12 cellular contexts compared by ENCODE assay signal in the genomic region with DNA sequence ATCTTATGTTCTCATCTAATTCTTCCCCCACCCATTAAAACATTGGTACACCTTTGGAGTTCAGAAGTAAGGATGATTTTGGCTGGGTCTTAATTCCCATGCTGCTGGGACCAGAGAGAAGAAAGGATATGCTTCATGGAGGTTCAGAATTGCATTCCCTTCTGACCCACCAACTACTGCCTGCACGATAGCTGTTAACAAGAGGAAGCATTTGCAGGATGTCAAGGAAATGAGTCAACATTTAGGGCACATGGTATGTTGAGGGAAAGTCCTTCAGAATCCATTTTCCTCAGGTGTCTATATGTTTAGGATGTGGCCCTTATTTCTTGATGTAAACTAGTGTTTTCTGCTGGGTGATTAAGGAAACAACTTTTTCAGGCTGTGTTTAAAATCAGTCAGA.
DNase-seq lines count a peak whose midpoint lies in the region; ATAC-seq, FAIRE-seq and TF ChIP-seq lines count a peak whose summit lies in the region.
"Had no signal": no experiment of that assay in that cellular context is flagged by ENCODE, and none has a peak within 500 bp of the region (broad histone marks: within the 10 kb centered on the region; RNA-seq: fewer than 3 reads in every experiment).

No MANE protein-coding gene starts in this region.

- no peak overlapping the region for H3K4me3 Mint-ChIP-seq in naive thymus-derived CD4-positive, alpha-beta T cell
- H3K4me3 Mint-ChIP-seq: central memory CD8-positive, alpha-beta T cell had no signal

- no TSS peak for BruUV-seq in PC-3 (replicated peaks; lab: Mats Ljungman, UMichigan)

- H3F3A ChIP-seq in PC-3 (ENCODE audit: low read length, unreplicated experiment) (no peaks in the 10 kb centered on the region), smooth muscle cell (ENCODE audit: low read depth) (no peaks in the 10 kb centered on the region)

- H4K20me1 ChIP-seq in PC-3 (ENCODE audit: low read length) (no peaks in the 10 kb centered on the region), smooth muscle cell (ENCODE audit: low read depth) (no peaks in the 10 kb centered on the region)

- peak; percentile 91 for ATAC-seq in PC-3
- peak; percentile 63 for ATAC-seq in naive thymus-derived CD4-positive, alpha-beta T cell

- WGBS in smooth muscle cell (ENCODE audit: low lambda C conversion rate) = 22% methylated on average over 1 of the region's 1 CpG
- WGBS in sigmoid colon, 2 donors = 13 to 26% methylated on average over 1 of the region's 1 CpG

- H3K27ac Mint-ChIP-seq in naive thymus-derived CD4-positive, alpha-beta T cell = peak overlapping the region in 1 of 9 donors; percentile 48

- H3K4me3 ChIP-seq in PC-3 (ENCODE audit: low read length) = no peak overlapping the region
- H3K4me3 ChIP-seq in naive thymus-derived CD4-positive, alpha-beta T cell (ENCODE audit: low read length) = no peak overlapping the region
- H3K4me3 ChIP-seq in tibial artery = no peak overlapping the region
- H3K4me3 ChIP-seq in smooth muscle cell = no peak overlapping the region
- H3K4me3 ChIP-seq in sigmoid colon = no peak overlapping the region
- H3K4me3 ChIP-seq: pancreas, SJCRH30 had no signal

- H3K9me2 ChIP-seq in PC-3 (replicated peaks; ENCODE audit: low read length) = no peaks in the 10 kb centered on the region

- H3K4me1 Mint-ChIP-seq in naive thymus-derived CD4-positive, alpha-beta T cell = peaks cover 0 to 15% (median 3%) of the 10 kb centered on the region in 7 donors
- H3K4me1 Mint-ChIP-seq: central memory CD8-positive, alpha-beta T cell had no signal

- no peaks in the 10 kb centered on the region for H3K9me3 ChIP-seq in PC-3 (ENCODE audit: low read length)
- no peaks in the 10 kb centered on the region for H3K9me3 ChIP-seq in naive thymus-derived CD4-positive, alpha-beta T cell (ENCODE audit: control insufficient read depth in 2 of 3, low read length in 3 of 3)
- H3K9me3 ChIP-seq in tibial artery = no peaks in the 10 kb centered on the region
- H3K9me3 ChIP-seq in smooth muscle cell (replicated peaks; ENCODE audit: low read depth) = no peaks in the 10 kb centered on the region
- no peaks in the 10 kb centered on the region for H3K9me3 ChIP-seq in sigmoid colon
- H3K9me3 ChIP-seq: pancreas, SJCRH30 had no signal

- TF ChIP-seq CTCF in PC-3 (conservative IDR thresholded peaks at IDR 0.05; ENCODE audit: low read depth, low read length) = no peak
- TF ChIP-seq CTCF in tibial artery (IDR thresholded peaks at IDR 0.05) = no peak
- TF ChIP-seq CTCF in smooth muscle cell (IDR thresholded peaks at IDR 0.05; ENCODE audit: borderline replicate concordance, insufficient read depth, poor library complexity, severe bottlenecking) = no peak
- no peak for TF ChIP-seq CTCF in sigmoid colon (IDR thresholded peaks at IDR 0.05)

- H3K79me2 ChIP-seq in PC-3 (ENCODE audit: low read length) (no peaks in the 10 kb centered on the region), smooth muscle cell (ENCODE audit: low read depth) (no peaks in the 10 kb centered on the region)

- no peak for TF ChIP-seq EP300 in sigmoid colon (IDR thresholded peaks at IDR 0.05)

- H2AFZ ChIP-seq in PC-3 (ENCODE audit: low read length) = 0 out of 2 replicates have a peak overlapping the region, but pooled peaks have one; percentile 60
- H2AFZ ChIP-seq in smooth muscle cell (ENCODE audit: low read depth) = no peak overlapping the region

- H3K36me3 ChIP-seq in PC-3 (ENCODE audit: low read depth, low read length) (0 out of 2 replicates have a peak, but pooled peaks cover under 1% of the 10 kb centered on the region), tibial artery (peaks cover 0 to 7% (median 0%) of the 10 kb centered on the region in 3 donors), smooth muscle cell (ENCODE audit: low read depth) (no peaks in the 10 kb centered on the region), sigmoid colon (no peaks in the 10 kb centered on the region)
- H3K36me3 ChIP-seq in naive thymus-derived CD4-positive, alpha-beta T cell (ENCODE audit: control insufficient read depth in 2 of 3, insufficient read depth in 3 of 3, low read length in 3 of 3) = no peaks in the 10 kb centered on the region
- H3K36me3 ChIP-seq: pancreas, SJCRH30 had no signal

- peak overlapping the region; percentile 8; the same call in 1 of the 2 replicates for H3K27ac ChIP-seq in PC-3 (ENCODE audit: low read length)
- no peak overlapping the region for H3K27ac ChIP-seq in naive thymus-derived CD4-positive, alpha-beta T cell (ENCODE audit: low read depth, low read length)
- H3K27ac ChIP-seq in tibial artery = no peak overlapping the region
- H3K27ac ChIP-seq in smooth muscle cell (ENCODE audit: low read depth) = no peak overlapping the region
- no peak overlapping the region for H3K27ac ChIP-seq in sigmoid colon
- H3K27ac ChIP-seq: pancreas, SJCRH30 had no signal

- peaks cover 10% of the 10 kb centered on the region for H3K4me1 ChIP-seq in PC-3 (ENCODE audit: insufficient read depth, low read length)
- H3K4me1 ChIP-seq in naive thymus-derived CD4-positive, alpha-beta T cell (ENCODE audit: control insufficient read depth in 2 of 2, insufficient read depth in 2 of 2, low read length in 2 of 2) = no peaks in the 10 kb centered on the region
- no peaks in the 10 kb centered on the region for H3K4me1 ChIP-seq in tibial artery
- no peaks in the 10 kb centered on the region for H3K4me1 ChIP-seq in smooth muscle cell (ENCODE audit: low read depth)
- peaks cover 0 to 5% (median 0%) of the 10 kb centered on the region in 4 donors for H3K4me1 ChIP-seq in sigmoid colon
- H3K4me1 ChIP-seq: pancreas, SJCRH30 had no signal

- H3K4me2 ChIP-seq in PC-3 (ENCODE audit: low read length) = no peak overlapping the region
- H3K4me2 ChIP-seq in smooth muscle cell = no peak overlapping the region

- TF ChIP-seq POLR2A in GM12891 (IDR thresholded peaks at IDR 0.05; ENCODE audit: low read depth, low read length) = no peak
- no peak for TF ChIP-seq POLR2A in sigmoid colon (IDR thresholded peaks at IDR 0.05)

- POLR2A ChIA-PET in PC-3 (lab: Charles Lee; ENCODE audit: unreplicated experiment) = no interaction called here
- POLR2A ChIA-PET in naive thymus-derived CD4-positive, alpha-beta T cell (lab: Charles Lee) = no interaction called here

- intact Hi-C loops in PC-3 (cut with micrococcal nuclease) = no loop called here
- intact Hi-C loops in naive thymus-derived CD4-positive, alpha-beta T cell (cut with micrococcal nuclease) = no loop called here
- intact Hi-C loops in tibial artery (cut with DNase I; ENCODE audit: low total_unique reads) = no loop called here
- intact Hi-C loops in sigmoid colon (cut with DNase I) = no loop called here

- no peaks in the 10 kb centered on the region for H3K36me3 Mint-ChIP-seq in naive thymus-derived CD4-positive, alpha-beta T cell

- DNase-seq in GM12891 (ENCODE audit: insufficient read length, low spot score) = no peak
- DNase-seq in PC-3 = peak; percentile 60
- DNase-seq in epidermal melanocyte (ENCODE audit: insufficient read length, low spot score) = peak; percentile 17
- no peak for DNase-seq in naive thymus-derived CD4-positive, alpha-beta T cell
- no peak for DNase-seq in tibial artery
- no peak for DNase-seq in smooth muscle cell (lab: John Stamatoyannopoulos, UW; ENCODE audit: unreplicated experiment)
- DNase-seq in sigmoid colon = no peak
- DNase-seq in activated CD4-positive, alpha-beta T cell treated with anti-CD3 and anti-CD28 coated beads for 1 hour = no peak
- DNase-seq: NCI-H1436 treated with DMSO at 0.1 percent for 48 hours, pancreas, SJCRH30 had no signal

- FAIRE-seq in GM12891 (lab: Jason Lieb, UNC) = peak; percentile 81
- FAIRE-seq: pancreas had no signal

- CTCF ChIA-PET in PC-3 (lab: Charles Lee) = no interaction called here
- CTCF ChIA-PET in naive thymus-derived CD4-positive, alpha-beta T cell (lab: Charles Lee) = interaction anchor here (0.6 kb wide), 1 partner anchor 595 kb away, joined by 4 read pairs; no protein-coding TSS in a partner anchor

- H3K27me3 ChIP-seq in PC-3 (ENCODE audit: low read length) = no peaks in the 10 kb centered on the region
- H3K27me3 ChIP-seq in naive thymus-derived CD4-positive, alpha-beta T cell (ENCODE audit: control insufficient read depth in 2 of 2, insufficient read depth in 2 of 2, low read length in 2 of 2) = no peaks in the 10 kb centered on the region
- no peaks in the 10 kb centered on the region for H3K27me3 ChIP-seq in tibial artery
- H3K27me3 ChIP-seq in smooth muscle cell (ENCODE audit: low read depth) = no peaks in the 10 kb centered on the region
- H3K27me3 ChIP-seq in sigmoid colon = no peaks in the 10 kb centered on the region
- H3K27me3 ChIP-seq: pancreas, SJCRH30 had no signal

- H3K9me3 Mint-ChIP-seq in naive thymus-derived CD4-positive, alpha-beta T cell = no peaks in the 10 kb centered on the region
- H3K9me3 Mint-ChIP-seq: central memory CD8-positive, alpha-beta T cell had no signal

- H3K27me3 Mint-ChIP-seq in naive thymus-derived CD4-positive, alpha-beta T cell = no peaks in the 10 kb centered on the region
- H3K27me3 Mint-ChIP-seq: central memory CD8-positive, alpha-beta T cell had no signal

- H3K9ac ChIP-seq in PC-3 (ENCODE audit: low read length) (no peak overlapping the region), smooth muscle cell (ENCODE audit: low read depth) (no peak overlapping the region)

TF ChIP-seq in GM12891, 5 proteins besides CTCF, POLR2A, EP300 and RAD21:
- TF ChIP-seq TAF1 (IDR thresholded peaks at IDR 0.05; ENCODE audit: low read depth, low read length) (no peak), POLR2AphosphoS5 (IDR thresholded peaks at IDR 0.05; ENCODE audit: low read depth, low read length) (no peak), POU2F2 (IDR thresholded peaks at IDR 0.05; ENCODE audit: low read depth, low read length) (no peak), SPI1 (IDR thresholded peaks at IDR 0.05; ENCODE audit: low read depth, low read length) (no peak)

Comparison
In these comparisons a context has a peak if more than half of its experiments do, and no peak if none do; other contexts are left out.
1. DNase-seq: peak in PC-3 (single experiment) and epidermal melanocyte (single experiment); none in GM12891 (single experiment), naive thymus-derived CD4-positive, alpha-beta T cell (0 of 9), tibial artery (0 of 2), smooth muscle cell (single experiment), sigmoid colon (single experiment) and activated CD4-positive, alpha-beta T cell treated with anti-CD3 and anti-CD28 coated beads for 1 hour (single experiment).